In the genomic region with DNA sequence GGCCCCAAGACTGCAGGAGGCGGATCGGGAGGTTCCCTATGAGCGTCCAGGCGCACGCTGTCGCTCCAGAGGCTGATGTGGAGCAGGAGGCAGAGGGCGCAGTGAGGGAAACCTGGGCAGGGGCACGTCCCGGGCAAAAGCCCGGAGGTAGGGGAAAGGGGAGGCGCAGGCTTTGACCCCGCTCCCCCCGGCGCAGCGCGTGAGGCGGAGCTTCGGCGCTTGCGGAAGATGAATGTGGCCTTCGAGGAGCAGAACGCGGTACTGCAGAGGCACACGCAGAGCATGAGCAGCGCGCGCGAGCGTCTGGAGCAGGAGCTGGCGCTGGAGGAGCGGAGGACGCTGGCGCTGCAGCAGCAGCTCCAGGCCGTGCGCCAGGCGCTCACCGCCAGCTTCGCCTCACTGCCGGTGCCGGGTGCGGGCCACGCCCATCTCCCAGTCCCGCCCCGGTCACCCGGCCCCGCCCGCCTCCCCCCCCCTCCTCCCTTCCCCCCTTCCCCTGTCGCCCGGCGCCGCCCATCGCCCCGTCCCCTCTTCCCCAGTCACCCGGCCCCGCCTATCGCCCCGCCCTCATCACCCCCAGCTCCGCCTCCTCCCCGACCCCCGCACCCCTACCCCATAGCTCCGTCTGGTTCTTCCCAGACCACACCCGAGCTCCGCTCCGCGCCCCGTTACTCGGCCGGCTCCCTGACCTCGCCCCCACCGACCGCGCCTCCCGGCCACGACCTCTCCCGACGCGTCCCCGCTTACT, we compare ENCODE assay signal across 8 cellular contexts. TPM values are rescaled to one million over a fixed set of nuclear protein-coding genes. Genes with fewer than 3 reads are reported as not detected.
DNase-seq lines count a peak whose midpoint lies in the region; FAIRE-seq and TF ChIP-seq lines count a peak whose summit lies in the region.
"Had no signal": no experiment of that assay in that cellular context is flagged by ENCODE, and none has a peak within 500 bp of the region (broad histone marks: within the 10 kb centered on the region; RNA-seq: fewer than 3 reads in every experiment).

No MANE protein-coding gene starts in this region.

- TF ChIP-seq POLR2A in uterus (IDR thresholded peaks at IDR 0.05), result no peak

- no peak for FAIRE-seq in urothelium cell line (lab: Jason Lieb, UNC)

- intact Hi-C loops in uterus (cut with DNase I; ENCODE audit: low total_unique reads), result no loop called here

- no peaks in the 10 kb centered on the region for H3K27me3 ChIP-seq in mucosa of rectum (ENCODE audit: control insufficient read depth in 2 of 2, insufficient read depth in 2 of 2, low read length in 2 of 2)
- H3K27me3 ChIP-seq in uterus, result no peaks in the 10 kb centered on the region

- TF ChIP-seq CTCF in uterus (IDR thresholded peaks at IDR 0.05), result no peak

- H3K4me3 ChIP-seq in mucosa of rectum (ENCODE audit: low read length in 2 of 2) (peak overlapping the region; percentile 45 to 48), uterus (peak overlapping the region in 1 of 2 donors; percentile 18)
- H3K4me3 ChIP-seq: SK-N-MC had no signal

- H3K27ac ChIP-seq in mucosa of rectum (ENCODE audit: low read depth in 2 of 2, low read length in 2 of 2) (peak overlapping the region; percentile 2 to 38), uterus (peak overlapping the region; percentile 33 to 58)
- H3K27ac ChIP-seq: SK-N-MC had no signal

- DNase-seq in SW480 (ENCODE audit: low spot score), result peak; percentile 62
- peak; percentile 74 for DNase-seq in fibroblast of the conjunctiva (ENCODE audit: low read depth)
- peak; percentile 46 to 62 for DNase-seq in uterus
- no peak for DNase-seq in urothelium cell line (ENCODE audit: low spot score)
- DNase-seq in NCI-H1436 treated with DMSO at 0.1 percent for 48 hours (lab: John Stamatoyannopoulos, UW), result no peak
- DNase-seq in stimulated activated CD4-positive, alpha-beta T cell treated with anti-CD3 and anti-CD28 coated beads, Interleukin-4, amount 100 ng/mL, for 4 hours, result no peak

- H3K9ac ChIP-seq in mucosa of rectum (ENCODE audit: low read depth in 1 of 2, low read length in 2 of 2), result peak overlapping the region in 1 of 2 donors; percentile 47

- H3K9me3 ChIP-seq in mucosa of rectum (ENCODE audit: control insufficient read depth in 2 of 2, low read length in 2 of 2) (no peaks in the 10 kb centered on the region), uterus (no peaks in the 10 kb centered on the region)

- H3K36me3 ChIP-seq in mucosa of rectum (ENCODE audit: control insufficient read depth in 2 of 2, insufficient read depth in 2 of 2, low read length in 2 of 2), result peaks cover 0 to 5% of the 10 kb centered on the region in 2 donors
- no peaks in the 10 kb centered on the region for H3K36me3 ChIP-seq in uterus

- peaks cover 15 to 19% of the 10 kb centered on the region in 2 donors for H3K4me1 ChIP-seq in mucosa of rectum (ENCODE audit: control insufficient read depth in 2 of 2, insufficient read depth in 2 of 2, low read length in 2 of 2)
- H3K4me1 ChIP-seq in uterus, result peaks cover 0 to 12% of the 10 kb centered on the region in 2 donors

RNA-seq across cellular contexts. Expression of a gene that starts 4.1 kb away (rescaled TPM):
- 100 to 1,000 TPM in 1 of 4 donors, 10 to 100 TPM in 3; 52.9 to 232 (median 63.6) TPM for total RNA-seq in uterus

RNA-seq across cellular contexts. Expression of a gene that starts 8.4 kb away (rescaled TPM):
- total RNA-seq in uterus, result 1 to 10 TPM in 1 of 4 donors, under 1 TPM in 1, not detected in 2; 0.07 to 4.0 TPM

RNA-seq across cellular contexts. Expression of a gene that starts 19.5 kb away (rescaled TPM):
- total RNA-seq in uterus, result 10 to 100 TPM in 3 of 4 donors, under 1 TPM in 1; 0.59 to 44.9 (median 38.9) TPM

RNA-seq across cellular contexts. Expression of a gene that starts 29.8 kb away (rescaled TPM):
- 1 to 10 TPM in 2 of 4 donors, not detected in 2; 2.6 to 7.3 TPM for total RNA-seq in uterus

RNA-seq across cellular contexts. Expression of a gene that starts 37.9 kb away (rescaled TPM):
- 1 to 10 TPM in 1 of 4 donors, not detected in 3; 5.5 TPM for total RNA-seq in uterus

Comparison
In these comparisons a context has a peak if more than half of its experiments do, and no peak if none do; other contexts are left out.
1. DNase-seq: peak in SW480 (single experiment), fibroblast of the conjunctiva (single experiment) and uterus (2 of 2); none in urothelium cell line (single experiment), NCI-H1436 treated with DMSO at 0.1 percent for 48 hours (single experiment) and stimulated activated CD4-positive, alpha-beta T cell treated with anti-CD3 and anti-CD28 coated beads, Interleukin-4, amount 100 ng/mL, for 4 hours (0 of 2).